ENCODE assay signal across 8 cellular contexts in the genomic region with DNA sequence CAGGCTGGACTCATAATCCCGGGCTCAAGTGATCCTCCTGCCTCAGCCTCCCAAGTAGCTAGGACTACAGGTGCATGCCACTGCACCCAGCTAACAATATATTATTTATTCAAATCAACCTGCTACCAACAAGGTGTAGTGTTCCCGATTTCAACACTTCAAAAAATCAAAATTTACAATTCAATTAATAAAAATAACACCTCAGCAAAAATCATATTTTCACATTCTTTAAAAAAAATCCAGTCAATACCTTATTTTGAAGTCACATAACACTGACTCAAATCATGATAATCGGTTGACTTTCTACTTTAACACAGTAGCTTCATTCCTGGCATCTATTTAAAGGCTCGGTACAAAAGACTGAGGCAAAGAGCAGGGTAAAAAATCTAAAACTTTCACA.
"Had no signal": no experiment of that assay in that cellular context is flagged by ENCODE, and none has a peak within 500 bp of the region (broad histone marks: within the 10 kb centered on the region; RNA-seq: fewer than 3 reads in every experiment).

No MANE protein-coding gene starts in this region.

- H3K4me1 Mint-ChIP-seq: H9 had no signal

- H3K27ac ChIP-seq: GM23248, KMS-11 had no signal

- FAIRE-seq: HTR-8/SVneo had no signal

- H3K4me2 ChIP-seq: KMS-11 had no signal

- H3K9ac ChIP-seq: GM23248, KMS-11 had no signal

- DNase-seq: GM23248, GOT3, H9, HCEC 1CT, Karpas-422, KBM-7 had no signal

- H3K9me3 Mint-ChIP-seq: H9 had no signal

- H2AFZ ChIP-seq: GM23248 had no signal

- H3K4me3 ChIP-seq: GM23248 had no signal

- H3K4me3 Mint-ChIP-seq: H9 had no signal
